26 cellular contexts compared by ENCODE assay signal in the genomic region with DNA sequence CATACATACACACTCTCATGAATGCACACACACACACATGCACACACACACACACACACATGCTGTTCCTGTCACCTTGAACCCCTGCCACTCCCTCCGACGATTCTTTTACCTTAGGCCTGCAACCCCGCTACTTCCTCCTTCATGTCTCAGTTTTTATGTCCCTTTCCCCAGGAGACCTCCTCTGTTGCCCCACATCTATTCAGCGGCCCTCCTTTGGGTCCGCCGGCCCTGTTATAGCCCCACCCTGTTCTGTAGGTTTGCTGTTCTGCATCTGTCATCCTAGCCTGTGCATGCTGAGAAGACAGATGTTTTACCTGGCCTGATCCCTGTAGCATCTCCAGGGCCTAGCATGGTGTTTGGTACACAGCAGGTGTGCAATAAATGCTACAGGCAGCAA.
"Had no signal": no experiment of that assay in that cellular context is flagged by ENCODE, and none has a peak within 500 bp of the region (broad histone marks: within the 10 kb centered on the region; RNA-seq: fewer than 3 reads in every experiment).

No MANE protein-coding gene starts in this region.

- H3K4me3 ChIP-seq: lower lobe of right lung, pancreas, prostate gland, smooth muscle cell, tibial nerve, upper lobe of left lung, vagina had no signal

- H3K9me3 ChIP-seq: lower lobe of right lung, pancreas, prostate gland, tibial nerve, upper lobe of left lung, vagina had no signal

- H3K4me2 ChIP-seq: smooth muscle cell had no signal

- H3K27me3 ChIP-seq: pancreas, tibial nerve, upper lobe of left lung, vagina had no signal

- DNase-seq: hippocampal formation; kidney glomerular epithelial cell; left cardiac atrium; lower lobe of right lung; mammary epithelial cell; mesenchymal stem cell; naive thymus-derived CD8-positive, alpha-beta T cell; nucleus accumbens; pancreas; retina; right cardiac atrium; stimulated activated CD4-positive, alpha-beta T cell treated with anti-CD3 and anti-CD28 coated beads, Interleukin-1b, Interleukin-23, amount 100 ng/mL, for 48 hours; stimulated activated CD4-positive, alpha-beta T cell treated with anti-CD3 and anti-CD28 coated beads, Interleukin-2, amount 100 ng/mL, for 48 hours; stimulated activated CD4-positive, alpha-beta T cell treated with anti-CD3 and anti-CD28 coated beads, Interleukin-4, amount 100 ng/mL, for 4 hours; stimulated activated CD8-positive, alpha-beta memory T cell treated with anti-CD3 and anti-CD28 coated beads, Interleukin-4, amount 100 ng/mL, for 48 hours; stimulated activated naive CD4-positive, alpha-beta T cell treated with Interleukin-2 at 50 U/mL for 16 hours; stimulated activated naive CD8-positive, alpha-beta T cell treated with anti-CD3 and anti-CD28 coated beads, Interleukin-15, amount 100 ng/mL, for 72 hours; substantia nigra; upper lobe of left lung had no signal

- H3K27ac ChIP-seq: lower lobe of right lung, pancreas, prostate gland, tibial nerve, upper lobe of left lung, vagina had no signal

- H3K36me3 ChIP-seq: lower lobe of right lung, pancreas, prostate gland, tibial nerve, upper lobe of left lung, vagina had no signal

- H3K4me1 ChIP-seq: lower lobe of right lung, prostate gland, tibial nerve, upper lobe of left lung, vagina had no signal

- ATAC-seq: left lobe of liver; lower lobe of right lung; naive thymus-derived CD8-positive, alpha-beta T cell; pancreas; right cardiac atrium; stimulated activated memory B cell treated with anti-CD40 and anti-IgM and Interleukin-4, amounts not matched to agents 10 μg/mL and 1 μg/mL and 100 μg/mL, for 72 hours; stimulated activated naive CD8-positive, alpha-beta T cell treated with anti-CD3 and anti-CD28 coated beads, Interleukin-15, amount 100 ng/mL, for 72 hours had no signal

- FAIRE-seq: keratinocyte, pancreas had no signal
